1 cellular context compared by ENCODE assay signal in the genomic region with DNA sequence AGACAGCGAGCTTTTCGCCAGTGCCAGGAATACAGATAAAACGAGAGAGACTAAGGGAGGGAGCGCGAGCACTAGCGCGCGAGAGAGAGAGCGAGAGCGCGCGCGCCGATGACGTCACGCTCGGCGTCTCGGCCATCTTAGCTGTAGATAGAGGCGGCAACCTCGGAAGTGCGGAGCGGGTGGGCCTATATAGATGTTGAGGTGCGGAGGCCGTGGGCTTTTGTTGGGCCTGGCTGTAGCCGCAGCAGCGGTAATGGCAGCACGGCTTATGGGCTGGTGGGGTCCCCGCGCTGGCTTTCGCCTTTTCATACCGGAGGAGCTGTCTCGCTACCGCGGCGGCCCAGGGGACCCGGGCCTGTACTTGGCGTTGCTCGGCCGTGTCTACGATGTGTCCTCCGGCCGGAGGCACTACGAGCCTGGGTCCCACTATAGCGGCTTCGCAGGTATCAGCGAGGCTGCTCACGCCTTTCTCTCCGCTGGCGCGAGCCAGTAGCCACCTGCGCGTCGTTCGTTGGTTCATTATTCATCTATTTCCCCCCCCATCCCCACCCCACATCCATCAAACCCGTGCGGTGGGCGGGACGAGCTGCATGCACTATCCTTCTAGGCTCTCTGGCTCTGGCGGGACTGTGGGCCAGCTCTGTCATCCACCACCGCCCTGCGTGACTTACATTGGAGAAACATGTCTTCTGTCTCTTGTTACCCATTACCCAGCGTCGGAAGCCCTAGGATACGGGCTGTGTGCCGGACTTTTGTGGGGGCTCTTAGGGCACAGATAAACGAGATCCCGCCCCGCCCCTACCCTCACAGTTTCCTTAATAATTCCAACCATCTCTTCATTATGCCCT.
A peak's percentile ranks its signal among the peaks of the same experiment; 100 is the strongest.
TF ChIP-seq lines count a peak whose summit lies in the region.

No MANE protein-coding gene starts in this region.

TF ChIP-seq in HEK293, 187 proteins besides CTCF, POLR2A, EP300 and RAD21 (continued from another document):
- no peak for TF ChIP-seq ZNF132 (tag by site-specific recombination; IDR thresholded peaks at IDR 0.05; ENCODE audit: borderline replicate concordance)
- no peak for TF ChIP-seq ZNF548 (tag by site-specific recombination; IDR thresholded peaks at IDR 0.05)
- peak; percentile 23; the same call in 1 of the 2 replicates for TF ChIP-seq KLF1 (tag by site-specific recombination; IDR thresholded peaks at IDR 0.05)
- no peak; the same call in 1 of the 2 replicates for TF ChIP-seq TRIM28 (IDR thresholded peaks at IDR 0.05; ENCODE audit: borderline replicate concordance, low read length)
- TF ChIP-seq, protein P1, sequence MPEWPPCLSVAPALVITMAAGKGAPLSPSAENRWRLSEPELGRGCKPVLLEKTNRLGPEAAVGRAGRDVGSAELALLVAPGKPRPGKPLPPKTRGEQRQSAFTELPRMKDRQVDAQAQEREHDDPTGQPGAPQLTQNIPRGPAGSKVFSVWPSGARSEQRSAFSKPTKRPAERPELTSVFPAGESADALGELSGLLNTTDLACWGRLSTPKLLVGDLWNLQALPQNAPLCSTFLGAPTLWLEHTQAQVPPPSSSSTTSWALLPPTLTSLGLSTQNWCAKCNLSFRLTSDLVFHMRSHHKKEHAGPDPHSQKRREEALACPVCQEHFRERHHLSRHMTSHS (tag by site-specific recombination; IDR thresholded peaks at IDR 0.05), result no peak
- TF ChIP-seq ZNF121 (tag by site-specific recombination; IDR thresholded peaks at IDR 0.05), result peak; percentile 9; the same call in 1 of the 2 replicates
- no peak; the same call in 1 of the 2 replicates for TF ChIP-seq ZNF768 (tag by site-specific recombination; IDR thresholded peaks at IDR 0.05)
- TF ChIP-seq ZNF529 (tag by site-specific recombination; IDR thresholded peaks at IDR 0.05; ENCODE audit: insufficient replicate concordance), result no peak
- peak; percentile 86 for TF ChIP-seq ZFP37 (tag by site-specific recombination; IDR thresholded peaks at IDR 0.05)
- 0 out of 2 replicates have a peak, but pooled peaks have one; percentile 8 for TF ChIP-seq EGR2 (tag by site-specific recombination; IDR thresholded peaks at IDR 0.05; ENCODE audit: low read depth)
- TF ChIP-seq, protein P2, sequence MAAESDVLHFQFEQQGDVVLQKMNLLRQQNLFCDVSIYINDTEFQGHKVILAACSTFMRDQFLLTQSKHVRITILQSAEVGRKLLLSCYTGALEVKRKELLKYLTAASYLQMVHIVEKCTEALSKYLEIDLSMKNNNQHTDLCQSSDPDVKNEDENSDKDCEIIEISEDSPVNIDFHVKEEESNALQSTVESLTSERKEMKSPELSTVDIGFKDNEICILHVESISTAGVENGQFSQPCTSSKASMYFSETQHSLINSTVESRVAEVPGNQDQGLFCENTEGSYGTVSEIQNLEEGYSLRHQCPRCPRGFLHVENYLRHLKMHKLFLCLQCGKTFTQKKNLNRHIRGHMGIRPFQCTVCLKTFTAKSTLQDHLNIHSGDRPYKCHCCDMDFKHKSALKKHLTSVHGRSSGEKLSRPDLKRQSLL (tag by site-specific recombination; IDR thresholded peaks at IDR 0.05), result peak; percentile 39; the same call in 1 of the 2 replicates
- TF ChIP-seq, protein P3, sequence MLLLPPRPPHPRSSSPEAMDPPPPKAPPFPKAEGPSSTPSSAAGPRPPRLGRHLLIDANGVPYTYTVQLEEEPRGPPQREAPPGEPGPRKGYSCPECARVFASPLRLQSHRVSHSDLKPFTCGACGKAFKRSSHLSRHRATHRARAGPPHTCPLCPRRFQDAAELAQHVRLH (tag by site-specific recombination; IDR thresholded peaks at IDR 0.05), result no peak
- TF ChIP-seq, protein P4, sequence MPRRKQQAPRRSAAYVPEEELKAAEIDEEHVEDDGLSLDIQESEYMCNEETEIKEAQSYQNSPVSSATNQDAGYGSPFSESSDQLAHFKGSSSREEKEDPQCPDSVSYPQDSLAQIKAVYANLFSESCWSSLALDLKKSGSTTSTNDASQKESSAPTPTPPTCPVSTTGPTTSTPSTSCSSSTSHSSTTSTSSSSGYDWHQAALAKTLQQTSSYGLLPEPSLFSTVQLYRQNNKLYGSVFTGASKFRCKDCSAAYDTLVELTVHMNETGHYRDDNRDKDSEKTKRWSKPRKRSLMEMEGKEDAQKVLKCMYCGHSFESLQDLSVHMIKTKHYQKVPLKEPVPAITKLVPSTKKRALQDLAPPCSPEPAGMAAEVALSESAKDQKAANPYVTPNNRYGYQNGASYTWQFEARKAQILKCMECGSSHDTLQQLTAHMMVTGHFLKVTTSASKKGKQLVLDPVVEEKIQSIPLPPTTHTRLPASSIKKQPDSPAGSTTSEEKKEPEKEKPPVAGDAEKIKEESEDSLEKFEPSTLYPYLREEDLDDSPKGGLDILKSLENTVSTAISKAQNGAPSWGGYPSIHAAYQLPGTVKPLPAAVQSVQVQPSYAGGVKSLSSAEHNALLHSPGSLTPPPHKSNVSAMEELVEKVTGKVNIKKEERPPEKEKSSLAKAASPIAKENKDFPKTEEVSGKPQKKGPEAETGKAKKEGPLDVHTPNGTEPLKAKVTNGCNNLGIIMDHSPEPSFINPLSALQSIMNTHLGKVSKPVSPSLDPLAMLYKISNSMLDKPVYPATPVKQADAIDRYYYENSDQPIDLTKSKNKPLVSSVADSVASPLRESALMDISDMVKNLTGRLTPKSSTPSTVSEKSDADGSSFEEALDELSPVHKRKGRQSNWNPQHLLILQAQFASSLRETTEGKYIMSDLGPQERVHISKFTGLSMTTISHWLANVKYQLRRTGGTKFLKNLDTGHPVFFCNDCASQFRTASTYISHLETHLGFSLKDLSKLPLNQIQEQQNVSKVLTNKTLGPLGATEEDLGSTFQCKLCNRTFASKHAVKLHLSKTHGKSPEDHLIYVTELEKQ (tag by site-specific recombination; IDR thresholded peaks at IDR 0.05; ENCODE audit: borderline replicate concordance), result peak; percentile 7; the same call in 1 of the 2 replicates
- peak; percentile 91 for TF ChIP-seq ZNF629 (tag by site-specific recombination; IDR thresholded peaks at IDR 0.05)
- TF ChIP-seq, protein P5, sequence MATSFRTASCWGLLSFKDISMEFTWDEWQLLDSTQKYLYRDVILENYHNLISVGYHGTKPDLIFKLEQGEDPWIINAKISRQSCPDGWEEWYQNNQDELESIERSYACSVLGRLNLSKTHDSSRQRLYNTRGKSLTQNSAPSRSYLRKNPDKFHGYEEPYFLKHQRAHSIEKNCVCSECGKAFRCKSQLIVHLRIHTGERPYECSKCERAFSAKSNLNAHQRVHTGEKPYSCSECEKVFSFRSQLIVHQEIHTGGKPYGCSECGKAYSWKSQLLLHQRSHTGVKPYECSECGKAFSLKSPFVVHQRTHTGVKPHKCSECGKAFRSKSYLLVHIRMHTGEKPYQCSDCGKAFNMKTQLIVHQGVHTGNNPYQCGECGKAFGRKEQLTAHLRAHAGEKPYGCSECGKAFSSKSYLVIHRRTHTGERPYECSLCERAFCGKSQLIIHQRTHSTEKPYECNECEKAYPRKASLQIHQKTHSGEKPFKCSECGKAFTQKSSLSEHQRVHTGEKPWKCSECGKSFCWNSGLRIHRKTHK (tag by site-specific recombination; IDR thresholded peaks at IDR 0.05), result no peak
- TF ChIP-seq, protein P6, sequence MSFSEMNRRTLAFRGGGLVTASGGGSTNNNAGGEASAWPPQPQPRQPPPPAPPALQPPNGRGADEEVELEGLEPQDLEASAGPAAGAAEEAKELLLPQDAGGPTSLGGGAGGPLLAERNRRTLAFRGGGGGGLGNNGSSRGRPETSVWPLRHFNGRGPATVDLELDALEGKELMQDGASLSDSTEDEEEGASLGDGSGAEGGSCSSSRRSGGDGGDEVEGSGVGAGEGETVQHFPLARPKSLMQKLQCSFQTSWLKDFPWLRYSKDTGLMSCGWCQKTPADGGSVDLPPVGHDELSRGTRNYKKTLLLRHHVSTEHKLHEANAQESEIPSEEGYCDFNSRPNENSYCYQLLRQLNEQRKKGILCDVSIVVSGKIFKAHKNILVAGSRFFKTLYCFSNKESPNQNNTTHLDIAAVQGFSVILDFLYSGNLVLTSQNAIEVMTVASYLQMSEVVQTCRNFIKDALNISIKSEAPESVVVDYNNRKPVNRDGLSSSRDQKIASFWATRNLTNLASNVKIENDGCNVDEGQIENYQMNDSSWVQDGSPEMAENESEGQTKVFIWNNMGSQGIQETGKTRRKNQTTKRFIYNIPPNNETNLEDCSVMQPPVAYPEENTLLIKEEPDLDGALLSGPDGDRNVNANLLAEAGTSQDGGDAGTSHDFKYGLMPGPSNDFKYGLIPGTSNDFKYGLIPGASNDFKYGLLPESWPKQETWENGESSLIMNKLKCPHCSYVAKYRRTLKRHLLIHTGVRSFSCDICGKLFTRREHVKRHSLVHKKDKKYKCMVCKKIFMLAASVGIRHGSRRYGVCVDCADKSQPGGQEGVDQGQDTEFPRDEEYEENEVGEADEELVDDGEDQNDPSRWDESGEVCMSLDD (tag by site-specific recombination; IDR thresholded peaks at IDR 0.05), result peak; percentile 28; the same call in 1 of the 2 replicates
- TF ChIP-seq, protein P7, sequence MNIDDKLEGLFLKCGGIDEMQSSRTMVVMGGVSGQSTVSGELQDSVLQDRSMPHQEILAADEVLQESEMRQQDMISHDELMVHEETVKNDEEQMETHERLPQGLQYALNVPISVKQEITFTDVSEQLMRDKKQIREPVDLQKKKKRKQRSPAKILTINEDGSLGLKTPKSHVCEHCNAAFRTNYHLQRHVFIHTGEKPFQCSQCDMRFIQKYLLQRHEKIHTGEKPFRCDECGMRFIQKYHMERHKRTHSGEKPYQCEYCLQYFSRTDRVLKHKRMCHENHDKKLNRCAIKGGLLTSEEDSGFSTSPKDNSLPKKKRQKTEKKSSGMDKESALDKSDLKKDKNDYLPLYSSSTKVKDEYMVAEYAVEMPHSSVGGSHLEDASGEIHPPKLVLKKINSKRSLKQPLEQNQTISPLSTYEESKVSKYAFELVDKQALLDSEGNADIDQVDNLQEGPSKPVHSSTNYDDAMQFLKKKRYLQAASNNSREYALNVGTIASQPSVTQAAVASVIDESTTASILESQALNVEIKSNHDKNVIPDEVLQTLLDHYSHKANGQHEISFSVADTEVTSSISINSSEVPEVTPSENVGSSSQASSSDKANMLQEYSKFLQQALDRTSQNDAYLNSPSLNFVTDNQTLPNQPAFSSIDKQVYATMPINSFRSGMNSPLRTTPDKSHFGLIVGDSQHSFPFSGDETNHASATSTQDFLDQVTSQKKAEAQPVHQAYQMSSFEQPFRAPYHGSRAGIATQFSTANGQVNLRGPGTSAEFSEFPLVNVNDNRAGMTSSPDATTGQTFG (tag by site-specific recombination; IDR thresholded peaks at IDR 0.05; ENCODE audit: borderline replicate concordance), result no peak
- no peak for TF ChIP-seq ZNF302 (tag by site-specific recombination; IDR thresholded peaks at IDR 0.05; ENCODE audit: low read depth)
- TF ChIP-seq KLF9 (tag by site-specific recombination; IDR thresholded peaks at IDR 0.05; ENCODE audit: low read depth), result peak; percentile 55
- TF ChIP-seq, protein P8, sequence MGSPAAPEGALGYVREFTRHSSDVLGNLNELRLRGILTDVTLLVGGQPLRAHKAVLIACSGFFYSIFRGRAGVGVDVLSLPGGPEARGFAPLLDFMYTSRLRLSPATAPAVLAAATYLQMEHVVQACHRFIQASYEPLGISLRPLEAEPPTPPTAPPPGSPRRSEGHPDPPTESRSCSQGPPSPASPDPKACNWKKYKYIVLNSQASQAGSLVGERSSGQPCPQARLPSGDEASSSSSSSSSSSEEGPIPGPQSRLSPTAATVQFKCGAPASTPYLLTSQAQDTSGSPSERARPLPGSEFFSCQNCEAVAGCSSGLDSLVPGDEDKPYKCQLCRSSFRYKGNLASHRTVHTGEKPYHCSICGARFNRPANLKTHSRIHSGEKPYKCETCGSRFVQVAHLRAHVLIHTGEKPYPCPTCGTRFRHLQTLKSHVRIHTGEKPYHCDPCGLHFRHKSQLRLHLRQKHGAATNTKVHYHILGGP (tag by site-specific recombination; IDR thresholded peaks at IDR 0.05), result no peak
- no peak for TF ChIP-seq SCRT1 (tag by site-specific recombination; IDR thresholded peaks at IDR 0.05; ENCODE audit: borderline replicate concordance)
- no peak for TF ChIP-seq ZSCAN16 (tag by site-specific recombination; IDR thresholded peaks at IDR 0.05)
